In the genomic region with DNA sequence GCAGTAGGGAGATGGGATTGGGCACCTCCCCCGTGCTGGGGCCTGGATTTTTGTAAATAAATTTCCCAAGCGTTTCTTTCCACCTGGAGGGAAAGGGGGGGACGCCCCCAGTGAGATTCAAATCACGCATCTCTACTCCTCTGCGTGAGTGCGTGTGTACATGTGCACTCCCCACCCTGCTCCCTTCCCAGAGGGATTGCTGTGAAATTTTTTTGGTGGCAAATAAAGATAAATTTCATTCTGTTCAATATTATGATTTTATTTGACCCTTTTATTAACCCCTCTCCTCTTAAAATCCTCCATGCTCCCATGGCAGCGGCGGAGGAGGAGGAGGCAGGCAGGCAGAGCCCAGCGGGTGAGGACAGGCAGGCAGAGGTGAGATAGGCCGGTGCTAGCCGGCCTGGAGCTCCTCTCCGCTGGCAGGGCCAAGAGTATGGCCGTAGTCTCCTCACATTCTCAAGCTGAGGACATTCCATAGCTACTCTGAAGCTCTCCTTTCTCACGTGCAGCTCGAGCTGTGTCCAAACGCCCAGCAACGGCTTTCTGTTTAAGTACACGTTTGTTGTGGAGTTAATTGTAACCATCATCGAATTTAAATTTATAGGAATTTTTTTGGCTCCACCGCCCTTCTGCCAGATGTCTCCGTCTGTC, we compare ENCODE assay signal across 1 cellular context.
TF ChIP-seq lines count a peak whose summit lies in the region.

No MANE protein-coding gene starts in this region.

TF ChIP-seq in GM12878, 131 proteins besides CTCF, POLR2A, EP300 and RAD21:
- TF ChIP-seq SUZ12 (IDR thresholded peaks at IDR 0.05; ENCODE audit: unreplicated experiment) (peak; percentile 44), NR2C1 (IDR thresholded peaks at IDR 0.05) (no peak)
TF ChIP-seq in GM12878: peak in this region for 1.
